Comparison of ENCODE assay signal across 1 cellular context in the genomic region with DNA sequence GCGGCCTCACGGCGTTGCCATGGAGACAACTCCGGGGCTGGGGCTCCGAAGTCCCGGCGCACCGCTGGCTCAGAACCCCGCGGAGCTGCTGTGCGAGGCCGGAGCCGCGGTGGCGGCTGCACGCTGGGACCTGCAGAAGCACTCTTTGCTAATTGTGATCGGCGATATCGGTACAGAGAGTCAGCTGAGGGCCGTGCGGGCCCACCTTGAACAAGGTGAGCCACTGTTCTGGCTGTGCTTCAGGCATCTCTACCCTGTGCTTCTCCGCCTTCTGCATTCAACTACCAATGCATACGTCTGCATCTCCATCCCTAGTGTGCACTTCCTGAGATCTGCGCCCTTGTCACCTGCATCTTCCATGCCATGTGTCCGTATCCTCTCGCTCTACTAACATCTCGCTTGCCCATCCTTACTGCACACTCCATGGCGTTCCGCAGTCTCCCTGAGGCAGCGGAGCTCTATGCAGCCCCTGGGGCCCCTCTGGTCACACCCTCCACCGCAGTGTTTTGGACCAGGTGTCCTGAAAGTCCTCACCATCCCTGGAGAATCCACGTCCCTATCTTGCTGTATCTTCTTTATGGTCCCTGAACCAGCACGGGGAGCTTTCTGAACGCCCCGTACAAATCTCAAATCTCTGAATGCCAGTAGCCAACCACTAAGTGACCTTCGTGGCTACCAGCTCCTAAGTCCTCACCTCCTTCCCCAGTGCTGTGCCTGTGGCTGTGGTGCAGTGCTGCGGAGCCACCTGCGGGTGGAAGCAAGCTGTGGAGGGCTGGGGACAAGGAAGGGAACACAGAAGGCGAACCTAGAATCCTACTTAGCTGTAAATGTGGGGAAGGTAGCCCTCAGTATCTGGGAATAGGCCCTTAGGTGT.
TF ChIP-seq lines count a peak whose summit lies in the region.

No MANE protein-coding gene starts in this region.

TF ChIP-seq in HepG2, 621 proteins besides CTCF, POLR2A, EP300 and RAD21 (continued from another document and continues in another):
- 0 out of 2 replicates have a peak, but pooled peaks have one; percentile 1 for TF ChIP-seq THAP9 (CRISPR knock-in tag; IDR thresholded peaks at IDR 0.05; ENCODE audit: borderline replicate concordance)
- no peak for TF ChIP-seq NCOA5 (CRISPR knock-in tag; IDR thresholded peaks at IDR 0.05)
- TF ChIP-seq, protein P1, sequence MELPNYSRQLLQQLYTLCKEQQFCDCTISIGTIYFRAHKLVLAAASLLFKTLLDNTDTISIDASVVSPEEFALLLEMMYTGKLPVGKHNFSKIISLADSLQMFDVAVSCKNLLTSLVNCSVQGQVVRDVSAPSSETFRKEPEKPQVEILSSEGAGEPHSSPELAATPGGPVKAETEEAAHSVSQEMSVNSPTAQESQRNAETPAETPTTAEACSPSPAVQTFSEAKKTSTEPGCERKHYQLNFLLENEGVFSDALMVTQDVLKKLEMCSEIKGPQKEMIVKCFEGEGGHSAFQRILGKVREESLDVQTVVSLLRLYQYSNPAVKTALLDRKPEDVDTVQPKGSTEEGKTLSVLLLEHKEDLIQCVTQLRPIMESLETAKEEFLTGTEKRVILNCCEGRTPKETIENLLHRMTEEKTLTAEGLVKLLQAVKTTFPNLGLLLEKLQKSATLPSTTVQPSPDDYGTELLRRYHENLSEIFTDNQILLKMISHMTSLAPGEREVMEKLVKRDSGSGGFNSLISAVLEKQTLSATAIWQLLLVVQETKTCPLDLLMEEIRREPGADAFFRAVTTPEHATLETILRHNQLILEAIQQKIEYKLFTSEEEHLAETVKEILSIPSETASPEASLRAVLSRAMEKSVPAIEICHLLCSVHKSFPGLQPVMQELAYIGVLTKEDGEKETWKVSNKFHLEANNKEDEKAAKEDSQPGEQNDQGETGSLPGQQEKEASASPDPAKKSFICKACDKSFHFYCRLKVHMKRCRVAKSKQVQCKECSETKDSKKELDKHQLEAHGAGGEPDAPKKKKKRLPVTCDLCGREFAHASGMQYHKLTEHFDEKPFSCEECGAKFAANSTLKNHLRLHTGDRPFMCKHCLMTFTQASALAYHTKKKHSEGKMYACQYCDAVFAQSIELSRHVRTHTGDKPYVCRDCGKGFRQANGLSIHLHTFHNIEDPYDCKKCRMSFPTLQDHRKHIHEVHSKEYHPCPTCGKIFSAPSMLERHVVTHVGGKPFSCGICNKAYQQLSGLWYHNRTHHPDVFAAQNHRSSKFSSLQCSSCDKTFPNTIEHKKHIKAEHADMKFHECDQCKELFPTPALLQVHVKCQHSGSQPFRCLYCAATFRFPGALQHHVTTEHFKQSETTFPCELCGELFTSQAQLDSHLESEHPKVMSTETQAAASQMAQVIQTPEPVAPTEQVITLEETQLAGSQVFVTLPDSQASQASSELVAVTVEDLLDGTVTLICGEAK (IDR thresholded peaks at IDR 0.05) = no peak
- TF ChIP-seq, protein P1 (CRISPR knock-in tag; IDR thresholded peaks at IDR 0.05) = no peak
- TF ChIP-seq, protein P2, sequence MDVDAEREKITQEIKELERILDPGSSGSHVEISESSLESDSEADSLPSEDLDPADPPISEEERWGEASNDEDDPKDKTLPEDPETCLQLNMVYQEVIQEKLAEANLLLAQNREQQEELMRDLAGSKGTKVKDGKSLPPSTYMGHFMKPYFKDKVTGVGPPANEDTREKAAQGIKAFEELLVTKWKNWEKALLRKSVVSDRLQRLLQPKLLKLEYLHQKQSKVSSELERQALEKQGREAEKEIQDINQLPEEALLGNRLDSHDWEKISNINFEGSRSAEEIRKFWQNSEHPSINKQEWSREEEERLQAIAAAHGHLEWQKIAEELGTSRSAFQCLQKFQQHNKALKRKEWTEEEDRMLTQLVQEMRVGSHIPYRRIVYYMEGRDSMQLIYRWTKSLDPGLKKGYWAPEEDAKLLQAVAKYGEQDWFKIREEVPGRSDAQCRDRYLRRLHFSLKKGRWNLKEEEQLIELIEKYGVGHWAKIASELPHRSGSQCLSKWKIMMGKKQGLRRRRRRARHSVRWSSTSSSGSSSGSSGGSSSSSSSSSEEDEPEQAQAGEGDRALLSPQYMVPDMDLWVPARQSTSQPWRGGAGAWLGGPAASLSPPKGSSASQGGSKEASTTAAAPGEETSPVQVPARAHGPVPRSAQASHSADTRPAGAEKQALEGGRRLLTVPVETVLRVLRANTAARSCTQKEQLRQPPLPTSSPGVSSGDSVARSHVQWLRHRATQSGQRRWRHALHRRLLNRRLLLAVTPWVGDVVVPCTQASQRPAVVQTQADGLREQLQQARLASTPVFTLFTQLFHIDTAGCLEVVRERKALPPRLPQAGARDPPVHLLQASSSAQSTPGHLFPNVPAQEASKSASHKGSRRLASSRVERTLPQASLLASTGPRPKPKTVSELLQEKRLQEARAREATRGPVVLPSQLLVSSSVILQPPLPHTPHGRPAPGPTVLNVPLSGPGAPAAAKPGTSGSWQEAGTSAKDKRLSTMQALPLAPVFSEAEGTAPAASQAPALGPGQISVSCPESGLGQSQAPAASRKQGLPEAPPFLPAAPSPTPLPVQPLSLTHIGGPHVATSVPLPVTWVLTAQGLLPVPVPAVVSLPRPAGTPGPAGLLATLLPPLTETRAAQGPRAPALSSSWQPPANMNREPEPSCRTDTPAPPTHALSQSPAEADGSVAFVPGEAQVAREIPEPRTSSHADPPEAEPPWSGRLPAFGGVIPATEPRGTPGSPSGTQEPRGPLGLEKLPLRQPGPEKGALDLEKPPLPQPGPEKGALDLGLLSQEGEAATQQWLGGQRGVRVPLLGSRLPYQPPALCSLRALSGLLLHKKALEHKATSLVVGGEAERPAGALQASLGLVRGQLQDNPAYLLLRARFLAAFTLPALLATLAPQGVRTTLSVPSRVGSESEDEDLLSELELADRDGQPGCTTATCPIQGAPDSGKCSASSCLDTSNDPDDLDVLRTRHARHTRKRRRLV (CRISPR knock-in tag; IDR thresholded peaks at IDR 0.05) = no peak
- TF ChIP-seq, protein P3, sequence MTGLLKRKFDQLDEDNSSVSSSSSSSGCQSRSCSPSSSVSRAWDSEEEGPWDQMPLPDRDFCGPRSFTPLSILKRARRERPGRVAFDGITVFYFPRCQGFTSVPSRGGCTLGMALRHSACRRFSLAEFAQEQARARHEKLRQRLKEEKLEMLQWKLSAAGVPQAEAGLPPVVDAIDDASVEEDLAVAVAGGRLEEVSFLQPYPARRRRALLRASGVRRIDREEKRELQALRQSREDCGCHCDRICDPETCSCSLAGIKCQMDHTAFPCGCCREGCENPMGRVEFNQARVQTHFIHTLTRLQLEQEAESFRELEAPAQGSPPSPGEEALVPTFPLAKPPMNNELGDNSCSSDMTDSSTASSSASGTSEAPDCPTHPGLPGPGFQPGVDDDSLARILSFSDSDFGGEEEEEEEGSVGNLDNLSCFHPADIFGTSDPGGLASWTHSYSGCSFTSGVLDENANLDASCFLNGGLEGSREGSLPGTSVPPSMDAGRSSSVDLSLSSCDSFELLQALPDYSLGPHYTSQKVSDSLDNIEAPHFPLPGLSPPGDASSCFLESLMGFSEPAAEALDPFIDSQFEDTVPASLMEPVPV (CRISPR knock-in tag; IDR thresholded peaks at IDR 0.05) = no peak
- TF ChIP-seq TBL1XR1 (IDR thresholded peaks at IDR 0.05; ENCODE audit: borderline replicate concordance, low read length, partially characterized antibody) = no peak
- 0 out of 2 replicates have a peak, but pooled peaks have one; percentile 13 for TF ChIP-seq SMAD1 (CRISPR knock-in tag; IDR thresholded peaks at IDR 0.05; ENCODE audit: borderline replicate concordance, low read depth)
- no peak for TF ChIP-seq ZBTB21 (CRISPR knock-in tag; IDR thresholded peaks at IDR 0.05)
- TF ChIP-seq, protein P4, sequence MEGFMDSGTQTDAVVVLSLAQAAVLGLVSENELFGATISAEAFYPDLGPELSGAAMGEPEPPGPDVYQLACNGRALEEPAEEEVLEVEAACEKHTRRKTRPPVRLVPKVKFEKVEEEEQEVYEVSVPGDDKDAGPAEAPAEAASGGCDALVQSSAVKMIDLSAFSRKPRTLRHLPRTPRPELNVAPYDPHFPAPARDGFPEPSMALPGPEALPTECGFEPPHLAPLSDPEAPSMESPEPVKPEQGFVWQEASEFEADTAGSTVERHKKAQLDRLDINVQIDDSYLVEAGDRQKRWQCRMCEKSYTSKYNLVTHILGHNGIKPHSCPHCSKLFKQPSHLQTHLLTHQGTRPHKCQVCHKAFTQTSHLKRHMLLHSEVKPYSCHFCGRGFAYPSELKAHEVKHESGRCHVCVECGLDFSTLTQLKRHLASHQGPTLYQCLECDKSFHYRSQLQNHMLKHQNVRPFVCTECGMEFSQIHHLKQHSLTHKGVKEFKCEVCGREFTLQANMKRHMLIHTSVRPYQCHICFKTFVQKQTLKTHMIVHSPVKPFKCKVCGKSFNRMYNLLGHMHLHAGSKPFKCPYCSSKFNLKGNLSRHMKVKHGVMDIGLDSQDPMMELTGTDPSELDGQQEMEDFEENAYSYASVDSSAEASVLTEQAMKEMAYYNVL (CRISPR knock-in tag; IDR thresholded peaks at IDR 0.05; ENCODE audit: borderline replicate concordance) = no peak
- TF ChIP-seq ZSCAN29 (CRISPR knock-in tag; conservative IDR thresholded peaks at IDR 0.05) = no peak
- TF ChIP-seq HES4 (CRISPR knock-in tag; IDR thresholded peaks at IDR 0.05; ENCODE audit: borderline replicate concordance) = no peak
- TF ChIP-seq ZNF460 (CRISPR knock-in tag; IDR thresholded peaks at IDR 0.05; ENCODE audit: borderline replicate concordance) = no peak
- TF ChIP-seq TERF1 (CRISPR knock-in tag; IDR thresholded peaks at IDR 0.05) = no peak
- TF ChIP-seq ZNF230 (CRISPR knock-in tag; IDR thresholded peaks at IDR 0.05) = no peak
- no peak for TF ChIP-seq TBX3 (IDR thresholded peaks at IDR 0.05; ENCODE audit: borderline replicate concordance)
- TF ChIP-seq, protein P5, sequence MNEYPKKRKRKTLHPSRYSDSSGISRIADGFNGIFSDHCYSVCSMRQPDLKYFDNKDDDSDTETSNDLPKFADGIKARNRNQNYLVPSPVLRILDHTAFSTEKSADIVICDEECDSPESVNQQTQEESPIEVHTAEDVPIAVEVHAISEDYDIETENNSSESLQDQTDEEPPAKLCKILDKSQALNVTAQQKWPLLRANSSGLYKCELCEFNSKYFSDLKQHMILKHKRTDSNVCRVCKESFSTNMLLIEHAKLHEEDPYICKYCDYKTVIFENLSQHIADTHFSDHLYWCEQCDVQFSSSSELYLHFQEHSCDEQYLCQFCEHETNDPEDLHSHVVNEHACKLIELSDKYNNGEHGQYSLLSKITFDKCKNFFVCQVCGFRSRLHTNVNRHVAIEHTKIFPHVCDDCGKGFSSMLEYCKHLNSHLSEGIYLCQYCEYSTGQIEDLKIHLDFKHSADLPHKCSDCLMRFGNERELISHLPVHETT (CRISPR knock-in tag; conservative IDR thresholded peaks at IDR 0.05) = 0 out of 2 replicates have a peak, but pooled peaks have one; percentile 33
- no peak for TF ChIP-seq ZNF253 (CRISPR knock-in tag; IDR thresholded peaks at IDR 0.05; ENCODE audit: borderline replicate concordance)
- TF ChIP-seq MXD4 (CRISPR knock-in tag; IDR thresholded peaks at IDR 0.05) = 0 out of 2 replicates have a peak, but pooled peaks have one; percentile 53
- no peak for TF ChIP-seq ZNF816 (CRISPR knock-in tag; IDR thresholded peaks at IDR 0.05; ENCODE audit: borderline replicate concordance)
- no peak for TF ChIP-seq U2AF2 (IDR thresholded peaks at IDR 0.05; ENCODE audit: low read depth, low read length)
- TF ChIP-seq TCF7 (IDR thresholded peaks at IDR 0.05; ENCODE audit: low read depth) = no peak
- no peak for TF ChIP-seq ARHGAP35 (CRISPR knock-in tag; IDR thresholded peaks at IDR 0.05; ENCODE audit: borderline replicate concordance)
- TF ChIP-seq ZNF160 (CRISPR knock-in tag; IDR thresholded peaks at IDR 0.05) = no peak
